Comparison of ENCODE assay signal across 24 cellular contexts in the genomic region with DNA sequence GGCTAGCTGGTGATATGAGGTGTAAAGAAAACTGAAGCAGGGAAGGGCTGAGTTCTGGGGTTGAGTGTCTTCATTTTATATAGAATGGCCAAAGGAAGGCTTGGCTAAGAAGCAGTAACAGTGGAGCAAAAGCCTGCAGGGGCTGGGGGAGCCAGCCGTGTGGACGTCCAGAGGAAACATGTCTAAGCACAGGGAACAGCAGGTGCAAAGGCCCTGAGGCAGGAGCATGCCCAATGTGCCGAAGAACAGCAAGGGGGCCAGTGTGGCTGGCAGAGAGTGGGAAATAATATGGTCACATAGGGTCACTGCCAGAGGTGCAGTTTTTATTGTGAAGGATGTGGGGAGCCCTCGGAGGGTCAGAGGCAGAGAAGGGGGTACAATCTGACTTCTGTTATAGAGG.
A peak's percentile ranks its signal among the peaks of the same experiment; 100 is the strongest.
DNase-seq lines count a peak whose midpoint lies in the region; ATAC-seq and TF ChIP-seq lines count a peak whose summit lies in the region.
"Had no signal": no experiment of that assay in that cellular context is flagged by ENCODE, and none has a peak within 500 bp of the region (broad histone marks: within the 10 kb centered on the region; RNA-seq: fewer than 3 reads in every experiment).

No MANE protein-coding gene starts in this region.

- H3K9me3 ChIP-seq in RWPE2 (ENCODE audit: severe bottlenecking) (no peaks in the 10 kb centered on the region), endodermal cell (ENCODE audit: control insufficient read depth, low read length) (no peaks in the 10 kb centered on the region), right atrium auricular region (no peaks in the 10 kb centered on the region)
- H3K9me3 ChIP-seq: A549, BE2C had no signal

- H3K4me3 ChIP-seq in RWPE2 (ENCODE audit: severe bottlenecking) (no peak overlapping the region), endodermal cell (ENCODE audit: low read length) (no peak overlapping the region), right atrium auricular region (no peak overlapping the region)
- H3K4me3 ChIP-seq: A549; BLaER1 treated with 17β-estradiol and CSF1 and Interleukin-3, amounts not matched to agents 10 nM and 100 nM had no signal

- 93 to 100% methylated on average over 1 to 4 of the region's 4 CpGs for WGBS in endodermal cell (ENCODE audit: insufficient coverage in 1 of 2, insufficient read length in 1 of 2), 2 experiments

- H3K27me3 Mint-ChIP-seq in endodermal cell (ENCODE audit: insufficient read depth) (no peaks in the 10 kb centered on the region), naive B cell (peaks cover 33 to 45% (median 33%) of the 10 kb centered on the region in 3 donors)

- no peak overlapping the region for H3K9ac ChIP-seq in endodermal cell (ENCODE audit: extremely low read depth, low read length, poor library complexity, severe bottlenecking)
- H3K9ac ChIP-seq: BLaER1 treated with 17β-estradiol and CSF1 and Interleukin-3, amounts not matched to agents 10 nM and 100 nM had no signal

- H3K27me3 ChIP-seq in RWPE2 (ENCODE audit: insufficient read depth, poor library complexity, severe bottlenecking) = peaks cover 22% of the 10 kb centered on the region
- no peaks in the 10 kb centered on the region for H3K27me3 ChIP-seq in endodermal cell (ENCODE audit: control insufficient read depth, insufficient read depth, low read length, poor library complexity, severe bottlenecking)
- no peaks in the 10 kb centered on the region for H3K27me3 ChIP-seq in right atrium auricular region
- H3K27me3 ChIP-seq: BE2C; BLaER1 treated with 17β-estradiol and CSF1 and Interleukin-3, amounts not matched to agents 10 nM and 100 nM had no signal

- H3K9me3 Mint-ChIP-seq in endodermal cell = no peaks in the 10 kb centered on the region
- H3K9me3 Mint-ChIP-seq in naive B cell = no peaks in the 10 kb centered on the region
- H3K9me3 Mint-ChIP-seq in stimulated activated effector memory CD8-positive, alpha-beta T cell treated with anti-CD3 and anti-CD28 coated beads, Interleukin-12 subunit alpha, Interleukin-12 subunit beta, amount 100 ng/mL, for 72 hours = no peaks in the 10 kb centered on the region
- H3K9me3 Mint-ChIP-seq: CD4-positive, alpha-beta T cell; CD8-positive, alpha-beta memory T cell had no signal

- H3K4me1 ChIP-seq in RWPE2 (ENCODE audit: insufficient read depth, poor library complexity, severe bottlenecking) = no peaks in the 10 kb centered on the region
- H3K4me1 ChIP-seq in endodermal cell (ENCODE audit: control insufficient read depth, insufficient read depth, low read length) = peaks cover 38% of the 10 kb centered on the region
- H3K4me1 ChIP-seq in right atrium auricular region = no peaks in the 10 kb centered on the region
- H3K4me1 ChIP-seq: BE2C had no signal

- ATAC-seq in RWPE2 (ENCODE audit: low read depth) (no peak), naive B cell (ENCODE audit: low read depth in 2 of 2) (no peak)
- no peak for ATAC-seq in stimulated activated effector memory CD8-positive, alpha-beta T cell treated with anti-CD3 and anti-CD28 coated beads, Interleukin-12 subunit alpha, Interleukin-12 subunit beta, amount 100 ng/mL, for 72 hours
- ATAC-seq: A549 had no signal

- H3K27ac Mint-ChIP-seq in endodermal cell (peak overlapping the region; percentile 6), naive B cell (peak overlapping the region in 4 of 6 donors; percentile 2 to 95 (median 87))
- peak overlapping the region; percentile 10 for H3K27ac Mint-ChIP-seq in stimulated activated effector memory CD8-positive, alpha-beta T cell treated with anti-CD3 and anti-CD28 coated beads, Interleukin-12 subunit alpha, Interleukin-12 subunit beta, amount 100 ng/mL, for 72 hours
- H3K27ac Mint-ChIP-seq: CD4-positive, alpha-beta T cell had no signal

- H3K36me3 ChIP-seq in RWPE2 (ENCODE audit: low read depth) = no peaks in the 10 kb centered on the region
- H3K36me3 ChIP-seq in endodermal cell (ENCODE audit: control insufficient read depth, insufficient read depth, low read length) = no peaks in the 10 kb centered on the region
- no peaks in the 10 kb centered on the region for H3K36me3 ChIP-seq in right atrium auricular region
- H3K36me3 ChIP-seq: BE2C; BLaER1 treated with 17β-estradiol and CSF1 and Interleukin-3, amounts not matched to agents 10 nM and 100 nM had no signal

- H3K36me3 Mint-ChIP-seq in endodermal cell (ENCODE audit: low read depth) (no peaks in the 10 kb centered on the region), naive B cell (no peaks in the 10 kb centered on the region)
- H3K36me3 Mint-ChIP-seq in stimulated activated effector memory CD8-positive, alpha-beta T cell treated with anti-CD3 and anti-CD28 coated beads, Interleukin-12 subunit alpha, Interleukin-12 subunit beta, amount 100 ng/mL, for 72 hours = no peaks in the 10 kb centered on the region
- H3K36me3 Mint-ChIP-seq: CD14-positive monocyte; CD8-positive, alpha-beta memory T cell had no signal

- H3K4me3 Mint-ChIP-seq in endodermal cell (no peak overlapping the region), naive B cell (no peak overlapping the region)
- H3K4me3 Mint-ChIP-seq in stimulated activated effector memory CD8-positive, alpha-beta T cell treated with anti-CD3 and anti-CD28 coated beads, Interleukin-12 subunit alpha, Interleukin-12 subunit beta, amount 100 ng/mL, for 72 hours = no peak overlapping the region
- H3K4me3 Mint-ChIP-seq: CD14-positive monocyte; CD4-positive, alpha-beta T cell; CD8-positive, alpha-beta memory T cell had no signal

- no peak for TF ChIP-seq CTCF in RWPE2 (IDR thresholded peaks at IDR 0.05; ENCODE audit: poor library complexity, severe bottlenecking)
- TF ChIP-seq CTCF in endodermal cell (conservative IDR thresholded peaks at IDR 0.05) = no peak
- TF ChIP-seq CTCF in right atrium auricular region (IDR thresholded peaks at IDR 0.05) = no peak

- DNase-seq in RWPE2 (ENCODE audit: low spot score) (peak; percentile 72), endodermal cell (peak; percentile 37), naive B cell (no peak), right atrium auricular region (ENCODE audit: low spot score) (no peak), COLO668 (lab: John Stamatoyannopoulos, UW; ENCODE audit: unreplicated experiment) (no peak), NCI-H1105 treated with DMSO at 0.1 percent for 48 hours (lab: John Stamatoyannopoulos, UW) (no peak), SW480 (ENCODE audit: low spot score) (no peak)
- DNase-seq in stimulated activated effector memory CD8-positive, alpha-beta T cell treated with anti-CD3 and anti-CD28 coated beads, Interleukin-12 subunit alpha, Interleukin-12 subunit beta, amount 100 ng/mL, for 72 hours (ENCODE audit: low spot score in 2 of 2) = no peak
- DNase-seq: 8988T; ACHN; AML-193; BE2C; Calu3; CD4-positive, alpha-beta T cell; CD8-positive, alpha-beta memory T cell; COR-L47; DMS153; DND-41; GOT3; H7; HCEC 1CT had no signal

- H3K4me1 Mint-ChIP-seq in endodermal cell (peaks cover 61% of the 10 kb centered on the region), naive B cell (peaks cover 10 to 37% (median 14%) of the 10 kb centered on the region in 3 donors)
- no peaks in the 10 kb centered on the region for H3K4me1 Mint-ChIP-seq in stimulated activated effector memory CD8-positive, alpha-beta T cell treated with anti-CD3 and anti-CD28 coated beads, Interleukin-12 subunit alpha, Interleukin-12 subunit beta, amount 100 ng/mL, for 72 hours
- H3K4me1 Mint-ChIP-seq: CD14-positive monocyte; CD8-positive, alpha-beta memory T cell had no signal

- H3K27ac ChIP-seq in RWPE2 (ENCODE audit: poor library complexity, severe bottlenecking) (no peak overlapping the region), endodermal cell (ENCODE audit: low read depth, low read length) (no peak overlapping the region), right atrium auricular region (no peak overlapping the region)
- H3K27ac ChIP-seq: A549; BLaER1 treated with 17β-estradiol and CSF1 and Interleukin-3, amounts not matched to agents 10 nM and 100 nM had no signal

Comparison
In these comparisons a context has a peak if more than half of its experiments do, and no peak if none do; other contexts are left out.
1. DNase-seq: peak in RWPE2 (single experiment) and endodermal cell (single experiment); none in naive B cell (single experiment), stimulated activated effector memory CD8-positive, alpha-beta T cell treated with anti-CD3 and anti-CD28 coated beads, Interleukin-12 subunit alpha, Interleukin-12 subunit beta, amount 100 ng/mL, for 72 hours (0 of 2), right atrium auricular region (single experiment), COLO668 (single experiment), NCI-H1105 treated with DMSO at 0.1 percent for 48 hours (single experiment) and SW480 (single experiment).
2. H3K27ac Mint-ChIP-seq: peak in every context shown above with its lines; median percentile 87 in naive B cell; 10 in stimulated activated effector memory CD8-positive, alpha-beta T cell treated with anti-CD3 and anti-CD28 coated beads, Interleukin-12 subunit alpha, Interleukin-12 subunit beta, amount 100 ng/mL, for 72 hours; 6 in endodermal cell.